Comparison of ENCODE assay signal across 22 cellular contexts in genomic region chr1:201269241-201269640, GRCh38. TPM values are rescaled to one million over a fixed set of nuclear protein-coding genes. Genes with fewer than 3 reads are reported as not detected.
DNase-seq lines count a peak whose midpoint lies in the region; ATAC-seq and TF ChIP-seq lines count a peak whose summit lies in the region.
"Had no signal": no experiment of that assay in that cellular context is flagged by ENCODE, and none has a peak within 500 bp of the region (broad histone marks: within the 10 kb centered on the region; RNA-seq: fewer than 3 reads in every experiment).

No MANE protein-coding gene starts in this region.

- no peaks in the 10 kb centered on the region for H3K36me3 Mint-ChIP-seq in T-cell
- H3K36me3 Mint-ChIP-seq: natural killer cell treated with Interleukin-12 subunit alpha and Interleukin-12 subunit beta and Interleukin-15 and Interleukin-18, amount 100 ng/mL, for 72 hours had no signal

- H3K4me3 Mint-ChIP-seq in T-cell: no peak overlapping the region
- H3K4me3 Mint-ChIP-seq: activated T-cell treated with anti-CD3 and anti-CD28 coated beads, Interleukin-2, amount 50 U/mL, for 72 hours; natural killer cell treated with Interleukin-12 subunit alpha and Interleukin-12 subunit beta and Interleukin-15 and Interleukin-18, amount 100 ng/mL, for 72 hours had no signal

- H3K4me1 Mint-ChIP-seq in T-cell: peaks cover 0 to 5% (median 0%) of the 10 kb centered on the region in 3 donors

- intact Hi-C loops in cardiac septum (cut with DNase I) (no loop called here), left cardiac atrium (cut with DNase I) (no loop called here), right lobe of liver (cut with DNase I) (no loop called here)

- no peak overlapping the region for H3K4me3 ChIP-seq in right lobe of liver
- H3K4me3 ChIP-seq: ascending aorta, BLaER1, tibial nerve had no signal

- CTCF ChIA-PET in T-cell (lab: Charles Lee): no interaction called here

- H3K27me3 ChIP-seq in right lobe of liver: no peaks in the 10 kb centered on the region
- H3K27me3 ChIP-seq: ascending aorta, BLaER1 had no signal

- no peaks in the 10 kb centered on the region for H3K9me3 Mint-ChIP-seq in T-cell
- H3K9me3 Mint-ChIP-seq: activated T-cell treated with anti-CD3 and anti-CD28 coated beads, Interleukin-2, amount 50 U/mL, for 72 hours; natural killer cell treated with Interleukin-12 subunit alpha and Interleukin-12 subunit beta and Interleukin-15 and Interleukin-18, amount 100 ng/mL, for 72 hours had no signal

- no peaks in the 10 kb centered on the region for H3K4me1 ChIP-seq in right lobe of liver
- H3K4me1 ChIP-seq: ascending aorta, Caco-2, tibial nerve had no signal

- H3K9me3 ChIP-seq in right lobe of liver: no peaks in the 10 kb centered on the region
- H3K9me3 ChIP-seq: ascending aorta, BLaER1, Caco-2, tibial nerve had no signal

- WGBS in right lobe of liver (ENCODE audit: insufficient coverage, low coverage, low lambda C conversion rate, missing lambda C conversion rate): 78% methylated on average over 7 of the region's 7 CpGs

- H3K27ac ChIP-seq in epithelial cell of prostate (peak overlapping the region; percentile 99), right lobe of liver (no peak overlapping the region)
- H3K27ac ChIP-seq: ascending aorta, BLaER1, KMS-11, tibial nerve had no signal

- DNase-seq in cardiac septum (ENCODE audit: low spot score): peak; percentile 46
- no peak for DNase-seq in left cardiac atrium
- DNase-seq in epithelial cell of prostate (ENCODE audit: low read depth, low spot score): no peak
- no peak for DNase-seq in omental fat pad (ENCODE audit: low spot score)
- no peak for DNase-seq in T-cell
- DNase-seq in NCI-H748 treated with DMSO at 0.1 percent for 48 hours (lab: John Stamatoyannopoulos, UW): no peak
- no peak for DNase-seq in right lobe of liver
- DNase-seq in superior temporal gyrus (ENCODE audit: extremely low spot score): no peak
- DNase-seq: activated naive CD4-positive, alpha-beta T cell treated with anti-CD3 and anti-CD28 coated beads, Interleukin-2, amount 50 U/mL, for 16 hours; activated T-cell treated with anti-CD3 and anti-CD28 coated beads, Interleukin-2, amount 50 U/mL, for 72 hours; Caco-2; effector memory CD4-positive, alpha-beta T cell; left colon; NCI-H526 treated with DMSO at 0.1 percent for 48 hours; stimulated activated CD4-positive, alpha-beta T cell treated with anti-CD3 and anti-CD28 coated beads, Interleukin-4, amount 100 ng/mL, for 24 hours; stimulated activated naive CD8-positive, alpha-beta T cell treated with anti-CD3 and anti-CD28 coated beads, Interleukin-15, Interleukin-2, amounts not matched to agents 100 U/mL and 50 U/mL, for 24 hours had no signal

- POLR2A ChIA-PET in T-cell (lab: Charles Lee): no interaction called here

- TF ChIP-seq CTCF in omental fat pad (IDR thresholded peaks at IDR 0.05): no peak
- no peak for TF ChIP-seq CTCF in right lobe of liver (IDR thresholded peaks at IDR 0.05)

- no peak for TF ChIP-seq POLR2A in right lobe of liver (IDR thresholded peaks at IDR 0.05)

- H3K36me3 ChIP-seq in right lobe of liver: no peaks in the 10 kb centered on the region
- H3K36me3 ChIP-seq: ascending aorta, BLaER1, tibial nerve had no signal

- H3K27me3 Mint-ChIP-seq in T-cell: peaks cover 43 to 45% of the 10 kb centered on the region in 2 donors

- no peak overlapping the region for H3K27ac Mint-ChIP-seq in T-cell
- H3K27ac Mint-ChIP-seq: activated T-cell treated with anti-CD3 and anti-CD28 coated beads, Interleukin-2, amount 50 U/mL, for 72 hours; natural killer cell treated with Interleukin-12 subunit alpha and Interleukin-12 subunit beta and Interleukin-15 and Interleukin-18, amount 100 ng/mL, for 72 hours; progenitor cell of endocrine pancreas had no signal

- ATAC-seq in left cardiac atrium (no peak), omental fat pad (ENCODE audit: low FRiP score) (peak; percentile 15), T-cell (replicated peaks in 1 of 4) (no peak), right lobe of liver (no peak)
- ATAC-seq: activated T-cell treated with anti-CD3 and anti-CD28 coated beads, Interleukin-2, amount 50 U/mL, for 72 hours; natural killer cell treated with Interleukin-12 subunit alpha and Interleukin-12 subunit beta and Interleukin-15 and Interleukin-18, amount 100 ng/mL, for 72 hours; stimulated activated naive CD8-positive, alpha-beta T cell treated with anti-CD3 and anti-CD28 coated beads, Interleukin-15, Interleukin-2, amounts not matched to agents 100 U/mL and 50 U/mL, for 24 hours had no signal

RNA-seq across cellular contexts. Expression of gene PKP1, which starts 14.1 kb away (rescaled TPM):
- total RNA-seq in cardiac septum (0.16 TPM), left cardiac atrium (1 to 10 TPM in 1 of 2 donors, under 1 TPM in 1; 0.77 to 1.0 TPM), omental fat pad (1 to 10 TPM in 3 of 4 donors, under 1 TPM in 1; 0.93 to 9.6 (median 3.6) TPM), T-cell (under 1 TPM in 3 of 5 donors, not detected in 2; 0.03 to 0.06 (median 0.06) TPM), right lobe of liver (not detected)
- total RNA-seq: activated T-cell treated with anti-CD3 and anti-CD28 coated beads, Interleukin-2, amount 50 U/mL, for 72 hours; ascending aorta; Caco-2; natural killer cell treated with Interleukin-12 subunit alpha and Interleukin-12 subunit beta and Interleukin-15 and Interleukin-18, amount 100 ng/mL, for 72 hours; progenitor cell of endocrine pancreas had no signal
